In the genomic region with DNA sequence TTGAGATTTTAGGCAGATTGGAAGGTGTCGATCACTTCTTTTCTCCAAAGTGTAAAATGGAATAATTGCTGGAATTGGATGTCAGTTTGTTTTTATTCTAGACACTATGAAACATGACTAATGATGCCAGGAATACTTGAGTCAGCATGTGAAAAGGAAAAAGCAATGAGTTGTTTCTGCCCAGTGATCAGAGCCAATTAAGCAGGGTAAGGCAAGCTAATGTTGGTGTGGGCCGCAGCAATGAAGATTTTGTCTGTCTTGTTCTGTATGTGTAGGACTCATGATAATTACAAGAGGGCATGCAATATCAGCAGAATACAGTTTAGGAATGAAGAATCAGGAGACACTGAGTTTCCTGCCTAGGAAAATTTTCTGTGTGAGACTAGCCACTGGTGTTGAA, we compare ENCODE assay signal across 16 cellular contexts.
A peak's percentile ranks its signal among the peaks of the same experiment; 100 is the strongest.
DNase-seq lines count a peak whose midpoint lies in the region; ATAC-seq and TF ChIP-seq lines count a peak whose summit lies in the region.
"Had no signal": no experiment of that assay in that cellular context is flagged by ENCODE, and none has a peak within 500 bp of the region (broad histone marks: within the 10 kb centered on the region; RNA-seq: fewer than 3 reads in every experiment).

No MANE protein-coding gene starts in this region.

- H3K27ac Mint-ChIP-seq in stimulated activated naive CD8-positive, alpha-beta T cell treated with anti-CD3 and anti-CD28 coated beads, Interleukin-15, amount 100 ng/mL, for 72 hours: no peak overlapping the region
- H3K27ac Mint-ChIP-seq in activated T-helper 17 cell treated with anti-CD3 and anti-CD28 coated beads, Interleukin-2, amount 50 U/mL, for 72 hours: peak overlapping the region; percentile 63
- H3K27ac Mint-ChIP-seq in mesothelial cell of epicardium: no peak overlapping the region

- intact Hi-C loops in aorta (cut with DNase I): no loop called here

- peak; percentile 59 for ATAC-seq in stimulated activated naive CD8-positive, alpha-beta T cell treated with anti-CD3 and anti-CD28 coated beads, Interleukin-15, Interleukin-2, amounts not matched to agents 100 U/mL and 50 U/mL, for 24 hours
- no peak for ATAC-seq in stimulated activated naive CD8-positive, alpha-beta T cell treated with anti-CD3 and anti-CD28 coated beads, Interleukin-15, amount 100 ng/mL, for 72 hours
- peak; percentile 81 for ATAC-seq in activated T-helper 17 cell treated with anti-CD3 and anti-CD28 coated beads, Interleukin-2, amount 50 U/mL, for 72 hours (replicated peaks)
- ATAC-seq in aorta (ENCODE audit: low FRiP score): peak; percentile 65
- no peak for ATAC-seq in HG02642 (IDR thresholded peaks at IDR 0.05; ENCODE audit: poor library complexity, unreplicated experiment)
- ATAC-seq in HG03095 (IDR thresholded peaks at IDR 0.05; ENCODE audit: unreplicated experiment): no peak

- no peaks in the 10 kb centered on the region for H3K27me3 Mint-ChIP-seq in stimulated activated naive CD8-positive, alpha-beta T cell treated with anti-CD3 and anti-CD28 coated beads, Interleukin-15, amount 100 ng/mL, for 72 hours
- no peaks in the 10 kb centered on the region for H3K27me3 Mint-ChIP-seq in activated T-helper 17 cell treated with anti-CD3 and anti-CD28 coated beads, Interleukin-2, amount 50 U/mL, for 72 hours
- H3K27me3 Mint-ChIP-seq in mesothelial cell of epicardium (ENCODE audit: low read depth): no peaks in the 10 kb centered on the region

- H3K4me3 Mint-ChIP-seq in stimulated activated naive CD8-positive, alpha-beta T cell treated with anti-CD3 and anti-CD28 coated beads, Interleukin-15, amount 100 ng/mL, for 72 hours: no peak overlapping the region
- no peak overlapping the region for H3K4me3 Mint-ChIP-seq in activated T-helper 17 cell treated with anti-CD3 and anti-CD28 coated beads, Interleukin-2, amount 50 U/mL, for 72 hours
- H3K4me3 Mint-ChIP-seq in mesothelial cell of epicardium: no peak overlapping the region

- H3K4me3 ChIP-seq in fibroblast of pulmonary artery (replicated peaks; ENCODE audit: low read depth, low read length): no peak overlapping the region
- no peak overlapping the region for H3K4me3 ChIP-seq in aorta (ENCODE audit: low read length in 2 of 2)
- H3K4me3 ChIP-seq: left ventricle myocardium inferior, prostate gland, vagina had no signal

- H3K36me3 ChIP-seq in aorta (ENCODE audit: control insufficient read depth in 1 of 2, insufficient read depth in 2 of 2, low read length in 1 of 2): no peaks in the 10 kb centered on the region
- H3K36me3 ChIP-seq: left ventricle myocardium inferior, prostate gland, vagina had no signal

- TF ChIP-seq CTCF in fibroblast of pulmonary artery (IDR thresholded peaks at IDR 0.05; ENCODE audit: low read length, missing control alignments): no peak
- no peak for TF ChIP-seq CTCF in mesothelial cell of epicardium (IDR thresholded peaks at IDR 0.05; ENCODE audit: unreplicated experiment)

- H3K36me3 Mint-ChIP-seq in activated T-helper 17 cell treated with anti-CD3 and anti-CD28 coated beads, Interleukin-2, amount 50 U/mL, for 72 hours (ENCODE audit: low read depth): no peaks in the 10 kb centered on the region
- no peaks in the 10 kb centered on the region for H3K36me3 Mint-ChIP-seq in mesothelial cell of epicardium

- WGBS in aorta, 2 donors: 4 to 9% methylated on average over 2 of the region's 2 CpGs

- no peak for DNase-seq in stimulated activated naive CD8-positive, alpha-beta T cell treated with anti-CD3 and anti-CD28 coated beads, Interleukin-15, Interleukin-2, amounts not matched to agents 100 U/mL and 50 U/mL, for 24 hours
- no peak for DNase-seq in stimulated activated naive CD8-positive, alpha-beta T cell treated with anti-CD3 and anti-CD28 coated beads, Interleukin-15, amount 100 ng/mL, for 72 hours
- DNase-seq in fibroblast of pulmonary artery (ENCODE audit: low read depth) (peak; percentile 51), aorta (no peak), mesothelial cell of epicardium (ENCODE audit: low spot score in 2 of 2, unreplicated experiment in 2 of 2) (no peak)
- DNase-seq: activated naive CD4-positive, alpha-beta T cell; IMR-90; left ventricle myocardium inferior; NCI-H2107 had no signal

- H3K4me1 ChIP-seq in aorta (ENCODE audit: control insufficient read depth in 1 of 2, insufficient read depth in 2 of 2, low read length in 2 of 2): peaks cover 8 to 9% of the 10 kb centered on the region in 2 donors
- H3K4me1 ChIP-seq: prostate gland, vagina had no signal

- H3K9me3 Mint-ChIP-seq in stimulated activated naive CD8-positive, alpha-beta T cell treated with anti-CD3 and anti-CD28 coated beads, Interleukin-15, amount 100 ng/mL, for 72 hours: no peaks in the 10 kb centered on the region
- H3K9me3 Mint-ChIP-seq in activated T-helper 17 cell treated with anti-CD3 and anti-CD28 coated beads, Interleukin-2, amount 50 U/mL, for 72 hours: no peaks in the 10 kb centered on the region
- H3K9me3 Mint-ChIP-seq in mesothelial cell of epicardium: no peaks in the 10 kb centered on the region

- H3K4me1 Mint-ChIP-seq in stimulated activated naive CD8-positive, alpha-beta T cell treated with anti-CD3 and anti-CD28 coated beads, Interleukin-15, amount 100 ng/mL, for 72 hours: peaks cover 19% of the 10 kb centered on the region
- H3K4me1 Mint-ChIP-seq in activated T-helper 17 cell treated with anti-CD3 and anti-CD28 coated beads, Interleukin-2, amount 50 U/mL, for 72 hours: peaks cover 10% of the 10 kb centered on the region
- peaks cover 5% of the 10 kb centered on the region for H3K4me1 Mint-ChIP-seq in mesothelial cell of epicardium

- no peak overlapping the region for H3K27ac ChIP-seq in aorta (ENCODE audit: low read depth in 1 of 2, low read length in 2 of 2)
- H3K27ac ChIP-seq: C4-2B, epithelial cell of prostate, left ventricle myocardium inferior, prostate gland, vagina had no signal

- H3K27me3 ChIP-seq in aorta (ENCODE audit: control insufficient read depth in 1 of 2, insufficient read depth in 2 of 2, low read length in 1 of 2): no peaks in the 10 kb centered on the region
- H3K27me3 ChIP-seq: vagina had no signal

- H3K9me3 ChIP-seq in aorta (ENCODE audit: control insufficient read depth, low read length): no peaks in the 10 kb centered on the region
- H3K9me3 ChIP-seq: left ventricle myocardium inferior, prostate gland, vagina had no signal

Comparison
In these comparisons a context has a peak if more than half of its experiments do, and no peak if none do; other contexts are left out.
1. ATAC-seq: peak in stimulated activated naive CD8-positive, alpha-beta T cell treated with anti-CD3 and anti-CD28 coated beads, Interleukin-15, Interleukin-2, amounts not matched to agents 100 U/mL and 50 U/mL, for 24 hours (single experiment), activated T-helper 17 cell treated with anti-CD3 and anti-CD28 coated beads, Interleukin-2, amount 50 U/mL, for 72 hours (single experiment) and aorta (single experiment); none in stimulated activated naive CD8-positive, alpha-beta T cell treated with anti-CD3 and anti-CD28 coated beads, Interleukin-15, amount 100 ng/mL, for 72 hours (single experiment), HG02642 (single experiment) and HG03095 (single experiment).